In genomic region chr3:49807427-49808114, GRCh38 we compare ENCODE assay signal across 11 cellular contexts. TPM values are rescaled to one million over a fixed set of nuclear protein-coding genes. Genes with fewer than 3 reads are reported as not detected.
DNase-seq lines count a peak whose midpoint lies in the region; ATAC-seq, FAIRE-seq and TF ChIP-seq lines count a peak whose summit lies in the region.
"Had no signal": no experiment of that assay in that cellular context is flagged by ENCODE, and none has a peak within 500 bp of the region (broad histone marks: within the 10 kb centered on the region; RNA-seq: fewer than 3 reads in every experiment).

No MANE protein-coding gene starts in this region.

- FAIRE-seq in bronchial epithelial cell (lab: Jason Lieb, UNC), result no peak

- peak overlapping the region; percentile 75 for H3K27ac Mint-ChIP-seq in CD4-positive, alpha-beta T cell
- H3K27ac Mint-ChIP-seq in neural crest cell (ENCODE audit: unreplicated experiment), result peak overlapping the region; percentile 95

- ATAC-seq in CD4-positive, alpha-beta T cell (ENCODE audit: poor library complexity), result no peak
- ATAC-seq in GM19397 (IDR thresholded peaks at IDR 0.05; ENCODE audit: unreplicated experiment) (no peak), GM21529 (IDR thresholded peaks at IDR 0.05; ENCODE audit: unreplicated experiment) (no peak)

- intact Hi-C loops in CD4-positive, alpha-beta T cell (cut with DNase I, micrococcal nuclease), result loop anchor here in 1 of 2 experiments (10.0 kb wide), 1 partner anchor 277 kb away; the partner anchor contains the start of gene RBM5

- H3K36me3 ChIP-seq in H7 (replicated peaks; ENCODE audit: control insufficient read depth, insufficient read depth, low read length) (no peaks in the 10 kb centered on the region), bronchial epithelial cell (ENCODE audit: control insufficient read depth, insufficient read depth, low read length) (peaks cover 5% of the 10 kb centered on the region)

- POLR2A ChIA-PET in CD4-positive, alpha-beta T cell (lab: Charles Lee), result no interaction called here

- CTCF ChIA-PET in CD4-positive, alpha-beta T cell (lab: Charles Lee), result interaction anchor here (1.4 kb wide), 1 partner anchor 32 kb away, joined by 4 read pairs; no protein-coding TSS in a partner anchor

- TF ChIP-seq CTCF in CD4-positive, alpha-beta T cell (IDR thresholded peaks at IDR 0.05), result no peak
- TF ChIP-seq CTCF in bronchial epithelial cell (IDR thresholded peaks at IDR 0.05; ENCODE audit: insufficient read depth, low read length, severe bottlenecking) (no peak), neural crest cell (conservative IDR thresholded peaks at IDR 0.05) (no peak)

- no peaks in the 10 kb centered on the region for H3K9me3 Mint-ChIP-seq in CD4-positive, alpha-beta T cell
- no peaks in the 10 kb centered on the region for H3K9me3 Mint-ChIP-seq in neural crest cell

- H3K4me1 Mint-ChIP-seq in CD4-positive, alpha-beta T cell (ENCODE audit: low read depth), result peaks cover 62% of the 10 kb centered on the region
- peaks cover 39% of the 10 kb centered on the region for H3K4me1 Mint-ChIP-seq in neural crest cell

- no peaks in the 10 kb centered on the region for H3K9me3 ChIP-seq in CD4-positive, alpha-beta T cell (ENCODE audit: control insufficient read depth, low read length)
- H3K9me3 ChIP-seq: Caco-2 had no signal

- H3K27me3 ChIP-seq in CD4-positive, alpha-beta T cell (ENCODE audit: control insufficient read depth, insufficient read depth, low read length), result no peaks in the 10 kb centered on the region
- H3K27me3 ChIP-seq in H7 (ENCODE audit: control insufficient read depth, insufficient read depth, low read length) (peaks cover 14% of the 10 kb centered on the region), bronchial epithelial cell (ENCODE audit: control insufficient read depth, insufficient read depth, low read length) (no peaks in the 10 kb centered on the region)

- no peak overlapping the region for H3K27ac ChIP-seq in CD4-positive, alpha-beta T cell (ENCODE audit: low read depth, low read length)

- peaks cover under 1% of the 10 kb centered on the region for H3K27me3 Mint-ChIP-seq in CD4-positive, alpha-beta T cell
- peaks cover 17% of the 10 kb centered on the region for H3K27me3 Mint-ChIP-seq in neural crest cell (ENCODE audit: low read depth)

- DNase-seq in CD4-positive, alpha-beta T cell, result no peak
- peak; percentile 17 for DNase-seq in H7
- DNase-seq in bronchial epithelial cell (ENCODE audit: low read depth), result peak; percentile 77
- no peak for DNase-seq in neural crest cell (ENCODE audit: low read depth, low spot score)
- DNase-seq in amygdala (lab: John Stamatoyannopoulos, UW), result no peak
- DNase-seq in NCI-H1436 (lab: John Stamatoyannopoulos, UW), result no peak
- DNase-seq: Caco-2, RPMI8226 had no signal

- H3K36me3 Mint-ChIP-seq in CD4-positive, alpha-beta T cell (ENCODE audit: low read depth), result peaks cover 51% of the 10 kb centered on the region
- H3K36me3 Mint-ChIP-seq in neural crest cell (ENCODE audit: low read depth), result no peaks in the 10 kb centered on the region

- peak overlapping the region; percentile 4 for H3K4me3 Mint-ChIP-seq in CD4-positive, alpha-beta T cell
- peak overlapping the region; percentile 93 for H3K4me3 Mint-ChIP-seq in neural crest cell

- H3K4me3 ChIP-seq in H7 (ENCODE audit: insufficient read depth, low read depth, low read length) (no peak overlapping the region), bronchial epithelial cell (ENCODE audit: low read depth, low read length) (no peak overlapping the region)

RNA-seq across cellular contexts. Expression of gene INKA1, which starts 4.5 kb away (rescaled TPM):
- total RNA-seq in CD4-positive, alpha-beta T cell, result under 1 TPM; 0.85 to 0.87 TPM
- total RNA-seq in H7 (2014; rRNA removed; shearing (Covaris generic)), result 2.3 and 6.5 TPM in 2 replicates
- total RNA-seq in bronchial epithelial cell, result 19.5 and 21.6 TPM in 2 replicates
- total RNA-seq in neural crest cell, result 15.5 and 17.3 TPM in 2 replicates
- total RNA-seq: Caco-2 had no signal

RNA-seq across cellular contexts. Expression of gene UBA7, which starts 6.2 kb away (rescaled TPM):
- total RNA-seq in CD4-positive, alpha-beta T cell, result 100 to 1,000 TPM; 208 to 213 TPM
- total RNA-seq in H7 (2014; rRNA removed; shearing (Covaris generic)), result 0.07 and 0.55 TPM in 2 replicates
- total RNA-seq in bronchial epithelial cell, result 0.53 and 0.64 TPM in 2 replicates
- total RNA-seq in neural crest cell, result 4.2 and 6.0 TPM in 2 replicates

RNA-seq across cellular contexts. Expression of gene CDHR4, which starts 7.9 kb away (rescaled TPM):
- under 1 TPM in 1 of 2 experiments, not detected in 1; 0.17 TPM for total RNA-seq in CD4-positive, alpha-beta T cell
- not detected in 2 replicates for total RNA-seq in H7 (2014; rRNA removed; shearing (Covaris generic))
- total RNA-seq in bronchial epithelial cell, result not detected in 2 replicates
- 0.12 and 0.16 TPM in 2 replicates for total RNA-seq in neural crest cell
- total RNA-seq: activated CD8-positive, alpha-beta memory T cell treated with anti-CD3 and anti-CD28 coated beads for 36 hours; Caco-2 had no signal

RNA-seq across cellular contexts. Expression of gene IP6K1, which starts 21.2 kb away (rescaled TPM):
- total RNA-seq in CD4-positive, alpha-beta T cell, result 10 to 100 TPM; 33.3 to 36.0 TPM
- 34.7 and 38.2 TPM in 2 replicates for total RNA-seq in H7 (2014; rRNA removed; shearing (Covaris generic))
- total RNA-seq in bronchial epithelial cell (20.3 and 27.1 TPM in 2 replicates), neural crest cell (54.9 and 63.3 TPM in 2 replicates)

RNA-seq across cellular contexts. Expression of gene TRAIP, which starts 48.8 kb away (rescaled TPM):
- 1 to 10 TPM; 2.4 TPM for total RNA-seq in CD4-positive, alpha-beta T cell
- total RNA-seq in H7 (2014; rRNA removed; shearing (Covaris generic)), result 16.1 and 24.9 TPM in 2 replicates
- total RNA-seq in bronchial epithelial cell (0.79 and 1.2 TPM in 2 replicates), neural crest cell (33.4 and 38.1 TPM in 2 replicates)

Comparison
In these comparisons a context has a peak if more than half of its experiments do, and no peak if none do; other contexts are left out.
1. DNase-seq: peak in H7 (single experiment) and bronchial epithelial cell (single experiment); none in CD4-positive, alpha-beta T cell (0 of 10), neural crest cell (single experiment), amygdala (0 of 56) and NCI-H1436 (single experiment).
2. RNA of gene UBA7, which starts 6.2 kb away (total RNA-seq): 208 to 213 TPM in CD4-positive, alpha-beta T cell; 4.2 to 6.0 TPM in neural crest cell, 0.53 to 0.64 TPM in bronchial epithelial cell and 0.07 to 0.55 TPM in H7; every median in the first group is over 10 times any median in the second.